29 cellular contexts compared by ENCODE assay signal in the genomic region with DNA sequence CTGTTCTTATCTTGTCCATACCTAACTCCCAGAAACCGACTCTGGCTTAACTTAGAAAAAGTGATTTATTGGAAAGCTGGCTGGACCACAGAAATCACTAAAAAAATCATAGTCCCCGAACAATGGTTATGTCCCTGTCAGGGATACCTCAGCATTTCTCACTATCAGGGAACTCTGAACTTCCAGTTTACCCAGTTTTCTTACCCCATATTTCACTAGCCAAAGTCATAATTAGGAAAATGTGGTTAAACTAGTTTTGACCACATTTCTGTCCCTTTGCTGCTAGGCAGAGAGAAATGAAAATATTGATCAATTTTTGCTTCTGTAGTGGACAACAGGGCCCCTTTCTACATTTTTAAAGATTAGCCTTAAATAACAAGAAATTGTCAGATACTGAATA. TPM values are rescaled to one million over a fixed set of nuclear protein-coding genes. Genes with fewer than 3 reads are reported as not detected.
A peak's percentile ranks its signal among the peaks of the same experiment; 100 is the strongest.
DNase-seq lines count a peak whose midpoint lies in the region; ATAC-seq, FAIRE-seq and TF ChIP-seq lines count a peak whose summit lies in the region.
"Had no signal": no experiment of that assay in that cellular context is flagged by ENCODE, and none has a peak within 500 bp of the region (broad histone marks: within the 10 kb centered on the region; RNA-seq: fewer than 3 reads in every experiment).

No MANE protein-coding gene starts in this region.

- no peaks in the 10 kb centered on the region for H3K9me3 ChIP-seq in PC-9 (ENCODE audit: insufficient read depth, low read depth)
- H3K9me3 ChIP-seq: colonic mucosa, SJCRH30, tibial artery had no signal

- no peak overlapping the region for H3K4me3 Mint-ChIP-seq in activated CD8-positive, alpha-beta T cell treated with anti-CD3 and anti-CD28 coated beads for 36 hours
- H3K4me3 Mint-ChIP-seq in activated CD8-positive, alpha-beta T cell treated with anti-CD3 and anti-CD28 coated beads, Interleukin-2, amount 10 ng/mL, durations not matched to agents 7 days and 5 days = no peak overlapping the region
- H3K4me3 Mint-ChIP-seq in immature natural killer cell (no peak overlapping the region), type B pancreatic cell (peak overlapping the region; percentile 10), MCF 10A (ENCODE audit: unreplicated experiment) (no peak overlapping the region)

- peak overlapping the region; percentile 44 for H3K27ac Mint-ChIP-seq in activated CD8-positive, alpha-beta T cell treated with anti-CD3 and anti-CD28 coated beads for 36 hours
- no peak overlapping the region for H3K27ac Mint-ChIP-seq in activated CD8-positive, alpha-beta T cell treated with anti-CD3 and anti-CD28 coated beads, Interleukin-2, amount 10 ng/mL, durations not matched to agents 7 days and 5 days
- H3K27ac Mint-ChIP-seq in immature natural killer cell = peak overlapping the region in 5 of 6 donors; percentile 1 to 73 (median 56)
- peak overlapping the region; percentile 64 for H3K27ac Mint-ChIP-seq in type B pancreatic cell
- no peak overlapping the region for H3K27ac Mint-ChIP-seq in MCF 10A (ENCODE audit: low read depth, unreplicated experiment)
- H3K27ac Mint-ChIP-seq: activated naive CD4-positive, alpha-beta T cell treated with anti-CD3 and anti-CD28 coated beads, Interleukin-2, amount 50 U/mL, for 72 hours had no signal

- H3K79me2 ChIP-seq in PC-9 (ENCODE audit: low read depth) = no peaks in the 10 kb centered on the region

- ATAC-seq in activated CD8-positive, alpha-beta T cell treated with anti-CD3 and anti-CD28 coated beads for 36 hours = no peak
- ATAC-seq in activated CD8-positive, alpha-beta T cell treated with anti-CD3 and anti-CD28 coated beads, Interleukin-2, amount 10 ng/mL, durations not matched to agents 7 days and 5 days = no peak
- no peak for ATAC-seq in HG03521 (IDR thresholded peaks at IDR 0.05; ENCODE audit: unreplicated experiment)
- ATAC-seq: activated naive CD4-positive, alpha-beta T cell treated with anti-CD3 and anti-CD28 coated beads, Interleukin-2, amount 50 U/mL, for 72 hours; activated T-cell treated with anti-CD3 and anti-CD28 coated beads, Interleukin-2, amount 50 U/mL, for 72 hours; left ventricle myocardium superior; right cardiac atrium had no signal

- CTCF ChIA-PET in activated CD8-positive, alpha-beta T cell treated with anti-CD3 and anti-CD28 coated beads for 36 hours (lab: Charles Lee) = no interaction called here
- CTCF ChIA-PET in activated CD8-positive, alpha-beta T cell treated with anti-CD3 and anti-CD28 coated beads, Interleukin-2, amount 10 ng/mL, durations not matched to agents 7 days and 5 days (lab: Charles Lee) = no interaction called here
- CTCF ChIA-PET in PC-9 (lab: Charles Lee) = no interaction called here
- CTCF ChIA-PET in MCF 10A (lab: Yijun Ruan, JAX) = no interaction called here

- H3K4me2 ChIP-seq in PC-9 = 0 out of 2 replicates have a peak overlapping the region, but pooled peaks have one; percentile 8

- peaks cover 16% of the 10 kb centered on the region for H3K9me3 Mint-ChIP-seq in activated CD8-positive, alpha-beta T cell treated with anti-CD3 and anti-CD28 coated beads for 36 hours
- H3K9me3 Mint-ChIP-seq in activated CD8-positive, alpha-beta T cell treated with anti-CD3 and anti-CD28 coated beads, Interleukin-2, amount 10 ng/mL, durations not matched to agents 7 days and 5 days (ENCODE audit: insufficient read depth) = peaks cover 9% of the 10 kb centered on the region
- H3K9me3 Mint-ChIP-seq in immature natural killer cell (no peaks in the 10 kb centered on the region), type B pancreatic cell (no peaks in the 10 kb centered on the region), MCF 10A (ENCODE audit: unreplicated experiment) (no peaks in the 10 kb centered on the region)
- H3K9me3 Mint-ChIP-seq: activated T-cell treated with anti-CD3 and anti-CD28 coated beads, Interleukin-2, amount 50 U/mL, for 72 hours had no signal

- intact Hi-C loops in activated CD8-positive, alpha-beta T cell treated with anti-CD3 and anti-CD28 coated beads for 36 hours (cut with micrococcal nuclease) = no loop called here
- intact Hi-C loops in PC-9 (cut with micrococcal nuclease; ENCODE audit: unreplicated experiment) = no loop called here
- intact Hi-C loops in MCF 10A (cut with micrococcal nuclease) = no loop called here

- H3K36me3 ChIP-seq in PC-9 (ENCODE audit: low read depth) = no peaks in the 10 kb centered on the region
- H3K36me3 ChIP-seq: colonic mucosa, SJCRH30, tibial artery had no signal

- peak overlapping the region; percentile 39 for H2AFZ ChIP-seq in PC-9

- peaks cover 62% of the 10 kb centered on the region for H3K36me3 Mint-ChIP-seq in activated CD8-positive, alpha-beta T cell treated with anti-CD3 and anti-CD28 coated beads for 36 hours (ENCODE audit: low read depth)
- H3K36me3 Mint-ChIP-seq in activated CD8-positive, alpha-beta T cell treated with anti-CD3 and anti-CD28 coated beads, Interleukin-2, amount 10 ng/mL, durations not matched to agents 7 days and 5 days (ENCODE audit: low read depth) = peaks cover 70% of the 10 kb centered on the region
- H3K36me3 Mint-ChIP-seq in immature natural killer cell = peaks cover 2 to 8% (median 8%) of the 10 kb centered on the region in 3 donors
- H3K36me3 Mint-ChIP-seq in type B pancreatic cell = peaks cover under 1% of the 10 kb centered on the region
- H3K36me3 Mint-ChIP-seq in MCF 10A (ENCODE audit: insufficient read depth, unreplicated experiment) = no peaks in the 10 kb centered on the region

- POLR2A ChIA-PET in activated CD8-positive, alpha-beta T cell treated with anti-CD3 and anti-CD28 coated beads for 36 hours (lab: Charles Lee) = interaction anchor here (10.6 kb wide), 1 partner anchor 37 kb away, joined by 124 read pairs; a partner anchor contains a TSS
- POLR2A ChIA-PET in activated CD8-positive, alpha-beta T cell treated with anti-CD3 and anti-CD28 coated beads, Interleukin-2, amount 10 ng/mL, durations not matched to agents 7 days and 5 days (lab: Charles Lee) = no interaction called here
- POLR2A ChIA-PET in PC-9 (lab: Charles Lee; ENCODE audit: unreplicated experiment) = no interaction called here
- POLR2A ChIA-PET in MCF 10A (lab: Yijun Ruan, JAX) = no interaction called here

- TF ChIP-seq CTCF in activated CD8-positive, alpha-beta T cell treated with anti-CD3 and anti-CD28 coated beads for 36 hours (IDR thresholded peaks at IDR 0.05) = no peak
- TF ChIP-seq CTCF in PC-9 (conservative IDR thresholded peaks at IDR 0.05) = no peak
- no peak for TF ChIP-seq CTCF in type B pancreatic cell (conservative IDR thresholded peaks at IDR 0.05)
- TF ChIP-seq CTCF in MCF 10A (IDR thresholded peaks at IDR 0.05; ENCODE audit: unreplicated experiment) = no peak

- H3F3A ChIP-seq in PC-9 (ENCODE audit: insufficient read depth, low read depth) = no peaks in the 10 kb centered on the region

- no peak for FAIRE-seq in urothelium cell line (lab: Jason Lieb, UNC)
- FAIRE-seq: bronchial epithelial cell, H1, HTR-8/SVneo, keratinocyte had no signal

- H4K20me1 ChIP-seq in PC-9 (ENCODE audit: insufficient read depth) = no peaks in the 10 kb centered on the region

- H3K27me3 Mint-ChIP-seq in activated CD8-positive, alpha-beta T cell treated with anti-CD3 and anti-CD28 coated beads for 36 hours = no peaks in the 10 kb centered on the region
- no peaks in the 10 kb centered on the region for H3K27me3 Mint-ChIP-seq in activated CD8-positive, alpha-beta T cell treated with anti-CD3 and anti-CD28 coated beads, Interleukin-2, amount 10 ng/mL, durations not matched to agents 7 days and 5 days (ENCODE audit: low read depth)
- H3K27me3 Mint-ChIP-seq in immature natural killer cell (ENCODE audit: low read depth in 3 of 3) (no peaks in the 10 kb centered on the region), type B pancreatic cell (no peaks in the 10 kb centered on the region), MCF 10A (ENCODE audit: insufficient read depth, unreplicated experiment) (no peaks in the 10 kb centered on the region)

- BruUV-seq in PC-9 (replicated peaks; lab: Mats Ljungman, UMichigan) (no TSS peak), MCF 10A (replicated peaks; lab: Mats Ljungman, UMichigan) (no TSS peak)

- no peaks in the 10 kb centered on the region for H3K27me3 ChIP-seq in PC-9 (ENCODE audit: insufficient read depth, low read depth)
- H3K27me3 ChIP-seq: colonic mucosa, SJCRH30, tibial artery had no signal

- DNase-seq in activated CD8-positive, alpha-beta T cell treated with anti-CD3 and anti-CD28 coated beads for 36 hours = no peak
- no peak for DNase-seq in activated CD8-positive, alpha-beta T cell treated with anti-CD3 and anti-CD28 coated beads, Interleukin-2, amount 10 ng/mL, durations not matched to agents 7 days and 5 days
- DNase-seq in PC-9 = peak in 1 of 2 experiments; percentile 38
- no peak for DNase-seq in immature natural killer cell
- no peak for DNase-seq in type B pancreatic cell (ENCODE audit: extremely low spot score, unreplicated experiment)
- no peak for DNase-seq in urothelium cell line (ENCODE audit: low spot score)
- DNase-seq in MCF 10A (ENCODE audit: unreplicated experiment) = no peak
- DNase-seq: activated CD4-positive, alpha-beta T cell treated with anti-CD3 and anti-CD28 coated beads, Interleukin-2, amount 50 U/mL, for 1 hour; activated T-cell treated with anti-CD3 and anti-CD28 coated beads, Interleukin-2, amount 50 U/mL, for 72 hours; aorta; colonic mucosa; effector memory CD4-positive, alpha-beta T cell; head of caudate nucleus; left ventricle myocardium superior; NCI-H1092; NCI-H1694; NCI-H446 treated with DMSO at 0.1 percent for 48 hours; NCI-H774; right cardiac atrium; SJCRH30; stimulated activated CD4-positive, alpha-beta T cell treated with anti-CD3 and anti-CD28 coated beads, Interleukin-1b, Interleukin-23, amount 100 ng/mL, for 48 hours; SW 1271; tibial artery had no signal

- peaks cover 12% of the 10 kb centered on the region for H3K4me1 ChIP-seq in PC-9 (replicated peaks; ENCODE audit: insufficient read depth)
- H3K4me1 ChIP-seq: colonic mucosa, SJCRH30, tibial artery had no signal

- peaks cover 75% of the 10 kb centered on the region for H3K4me1 Mint-ChIP-seq in activated CD8-positive, alpha-beta T cell treated with anti-CD3 and anti-CD28 coated beads for 36 hours (ENCODE audit: low read depth)
- H3K4me1 Mint-ChIP-seq in activated CD8-positive, alpha-beta T cell treated with anti-CD3 and anti-CD28 coated beads, Interleukin-2, amount 10 ng/mL, durations not matched to agents 7 days and 5 days (ENCODE audit: low read depth) = peaks cover 34% of the 10 kb centered on the region
- H3K4me1 Mint-ChIP-seq in immature natural killer cell (peaks cover 43 to 84% of the 10 kb centered on the region in 2 donors), type B pancreatic cell (ENCODE audit: unreplicated experiment) (no peaks in the 10 kb centered on the region), MCF 10A (ENCODE audit: insufficient read depth, unreplicated experiment) (peaks cover 4% of the 10 kb centered on the region)

- H3K27ac ChIP-seq in PC-9 = no peak overlapping the region
- H3K27ac ChIP-seq: colonic mucosa, SJCRH30, tibial artery had no signal

- no peaks in the 10 kb centered on the region; the same call in 1 of the 2 replicates for H3K9me2 ChIP-seq in PC-9 (ENCODE audit: insufficient read depth)

- no peak overlapping the region for H3K4me3 ChIP-seq in PC-9
- H3K4me3 ChIP-seq: colonic mucosa, SJCRH30, tibial artery had no signal

RNA-seq across cellular contexts. Expression of a gene that starts 38.2 kb away (rescaled TPM):
- 10 to 100 TPM; 31.6 to 34.1 TPM for total RNA-seq in activated CD8-positive, alpha-beta T cell treated with anti-CD3 and anti-CD28 coated beads for 36 hours
- total RNA-seq in activated CD8-positive, alpha-beta T cell treated with anti-CD3 and anti-CD28 coated beads, Interleukin-2, amount 10 ng/mL, durations not matched to agents 7 days and 5 days = 10 to 100 TPM; 35.8 to 37.5 TPM
- total RNA-seq in PC-9 (2021) = 2.1 and 2.4 TPM in 2 replicates
- 10 to 100 TPM; 15.7 to 19.9 (median 19.2) TPM for polyA plus RNA-seq in immature natural killer cell
- 18.0 and 21.4 TPM in 2 replicates for total RNA-seq in type B pancreatic cell (ENCODE audit: low replicate concordance)
- 0.26 and 0.54 TPM in 2 replicates for total RNA-seq in MCF 10A (2022)

Comparison
In these comparisons a context has a peak if more than half of its experiments do, and no peak if none do; other contexts are left out.
1. H3K27ac Mint-ChIP-seq: peak in activated CD8-positive, alpha-beta T cell treated with anti-CD3 and anti-CD28 coated beads for 36 hours (single experiment), immature natural killer cell (5 of 6) and type B pancreatic cell (single experiment); none in activated CD8-positive, alpha-beta T cell treated with anti-CD3 and anti-CD28 coated beads, Interleukin-2, amount 10 ng/mL, durations not matched to agents 7 days and 5 days (single experiment) and MCF 10A (single experiment).